Comparison of ENCODE assay signal across 29 cellular contexts in the genomic region with DNA sequence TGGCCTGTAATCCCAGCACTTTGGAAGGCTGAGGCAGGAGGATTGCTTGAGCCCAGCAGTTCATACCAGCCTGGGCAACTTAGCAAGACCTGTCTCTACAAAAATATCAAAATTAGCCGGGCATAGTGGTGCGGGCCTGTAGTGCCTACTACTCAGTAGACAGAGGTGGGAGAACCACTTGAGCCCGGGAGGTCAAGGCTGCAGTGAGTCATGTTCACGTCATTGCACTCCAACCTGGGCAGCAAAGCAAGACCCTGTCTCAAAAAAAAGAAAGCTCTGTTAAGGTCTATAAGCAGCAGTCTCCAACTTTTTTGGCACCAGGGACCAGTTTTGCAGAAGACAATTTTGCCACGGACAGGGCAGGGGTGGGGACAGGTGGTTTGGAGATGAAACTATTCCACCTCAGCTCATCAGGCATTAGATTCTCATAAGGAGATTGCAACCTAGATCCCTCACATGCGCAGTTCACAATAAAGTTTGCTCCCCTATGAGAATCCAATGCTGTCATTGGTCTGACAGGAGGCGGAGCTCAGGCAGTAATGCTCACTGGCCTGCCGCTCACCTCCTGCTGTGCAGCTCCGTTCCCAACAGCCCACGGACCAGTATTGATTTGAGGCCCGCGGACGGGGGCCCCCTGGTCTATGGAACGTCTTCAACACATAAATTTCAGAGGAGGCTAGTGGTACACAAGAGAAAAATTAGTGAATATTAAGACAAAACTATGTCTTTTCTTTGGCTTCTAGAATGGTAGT.
DNase-seq lines count a peak whose midpoint lies in the region; ATAC-seq, FAIRE-seq and TF ChIP-seq lines count a peak whose summit lies in the region.
"Had no signal": no experiment of that assay in that cellular context is flagged by ENCODE, and none has a peak within 500 bp of the region (broad histone marks: within the 10 kb centered on the region; RNA-seq: fewer than 3 reads in every experiment).

No MANE protein-coding gene starts in this region.

- TF ChIP-seq POLR2A in GM18505 (IDR thresholded peaks at IDR 0.05; ENCODE audit: borderline replicate concordance, extremely low read depth, insufficient read depth, insufficient read length), result no peak
- no peak for TF ChIP-seq POLR2A in GM12892 (IDR thresholded peaks at IDR 0.05; ENCODE audit: low read depth, low read length)

- WGBS in heart right ventricle, 2 donors, result 87 to 88% methylated on average over 14 of the region's 14 CpGs
- whole genome bisulfite sequencing in hepatocyte (ENCODE audit: low lambda C conversion rate, missing lambda C conversion rate), result 65% methylated on average over 14 of the region's 14 CpGs
- 40 to 44% methylated on average over 14 of the region's 14 CpGs for WGBS in pancreas, 2 donors

- no peak for TF ChIP-seq CTCF in heart right ventricle (IDR thresholded peaks at IDR 0.05)
- no peak for TF ChIP-seq CTCF in hepatocyte (IDR thresholded peaks at IDR 0.05; ENCODE audit: poor library complexity)
- TF ChIP-seq CTCF in pancreas (IDR thresholded peaks at IDR 0.05), result no peak

- H3K27me3 ChIP-seq in heart right ventricle (no peaks in the 10 kb centered on the region), hepatocyte (no peaks in the 10 kb centered on the region), pancreas (no peaks in the 10 kb centered on the region)
- H3K27me3 ChIP-seq: esophagus squamous epithelium, gastrocnemius medialis had no signal

- no peaks in the 10 kb centered on the region for H3K4me1 ChIP-seq in heart right ventricle
- peaks cover 23% of the 10 kb centered on the region for H3K4me1 ChIP-seq in hepatocyte (ENCODE audit: insufficient read depth)
- H3K4me1 ChIP-seq in pancreas, result no peaks in the 10 kb centered on the region
- H3K4me1 ChIP-seq: esophagus squamous epithelium, gastrocnemius medialis had no signal

- ATAC-seq in Right ventricle myocardium inferior (peak; percentile 10), heart right ventricle (no peak), pancreas (peak in 3 of 4 donors; percentile 28 to 46 (median 35)), HG02798 (IDR thresholded peaks at IDR 0.05; ENCODE audit: poor library complexity, unreplicated experiment) (no peak), GM18505 (IDR thresholded peaks at IDR 0.05; ENCODE audit: unreplicated experiment) (no peak), GM21528 (IDR thresholded peaks at IDR 0.05; ENCODE audit: low FRiP score, unreplicated experiment) (no peak)
- ATAC-seq: activated T-cell treated with anti-CD3 and anti-CD28 coated beads, Interleukin-2, amount 50 U/mL, for 72 hours; HCT116; left ventricle myocardium superior; natural killer cell; sciatic nerve; stimulated activated memory B cell treated with anti-CD40 and anti-IgM and Interleukin-4, amounts not matched to agents 10 μg/mL and 1 μg/mL and 100 μg/mL, for 72 hours had no signal

- H3K79me2 ChIP-seq in hepatocyte, result no peaks in the 10 kb centered on the region

- H3K9me2 ChIP-seq in hepatocyte (replicated peaks; ENCODE audit: insufficient read depth), result no peaks in the 10 kb centered on the region

- H3K36me3 ChIP-seq in heart right ventricle (no peaks in the 10 kb centered on the region), hepatocyte (replicated peaks; ENCODE audit: insufficient read depth, low read depth) (no peaks in the 10 kb centered on the region), pancreas (no peaks in the 10 kb centered on the region)
- H3K36me3 ChIP-seq: esophagus squamous epithelium, gastrocnemius medialis had no signal

- no peak overlapping the region for H2AFZ ChIP-seq in hepatocyte

- intact Hi-C loops in Right ventricle myocardium inferior (cut with DNase I), result loop anchor here (5.0 kb wide), 2 partner anchors 70 to 230 kb away; partner anchors contain the start of gene KLHL8
- intact Hi-C loops in heart right ventricle (cut with DNase I), result loop anchor here in 3 of 10 donors (5.0 kb wide), 3 partner anchors 70 to 85 kb away; partner anchors contain the start of gene KLHL8 (in 1 of the 3)
- intact Hi-C loops in pancreas (cut with DNase I), result loop anchor here in 2 of 3 donors (5.0 to 10.0 kb wide), 2 partner anchors 80 to 82 kb away; no protein-coding TSS in a partner anchor

- DNase-seq in Right ventricle myocardium inferior (ENCODE audit: missing footprints) (no peak), heart right ventricle (no peak), hepatocyte (ENCODE audit: low spot score) (no peak), pancreas (peak in 1 of 6 donors; percentile 18), GM12892 (ENCODE audit: insufficient read length) (no peak)
- DNase-seq: 8988T; activated CD4-positive, alpha-beta T cell treated with anti-CD3 and anti-CD28 coated beads, Interleukin-2, amount 10 ng/mL, durations not matched to agents 7 days and 5 days; activated naive CD4-positive, alpha-beta T cell treated with Interleukin-2 at 50 U/mL for 16 hours; activated T-cell treated with anti-CD3 and anti-CD28 coated beads, Interleukin-2, amount 50 U/mL, for 72 hours; CD4-positive, CD25-positive, alpha-beta regulatory T cell; dermis blood vessel endothelial cell; DMS 273 treated with DMSO at 0.1 percent for 48 hours; esophagus squamous epithelium; gastrocnemius medialis; Karpas-422; left ventricle myocardium superior; natural killer cell; NCI-H1436 treated with DMSO at 0.1 percent for 48 hours; NCI-H510A treated with DMSO at 0.1 percent for 48 hours; NK-92 treated with Interleukin-12 subunit alpha and Interleukin-12 subunit beta, amount 100 ng/mL, for 24 hours; SHP77; stimulated activated CD4-positive, alpha-beta T cell treated with anti-CD3 and anti-CD28 coated beads, Interleukin-4, amount 100 ng/mL, for 4 hours had no signal

- H4K20me1 ChIP-seq in hepatocyte (ENCODE audit: insufficient read depth, poor library complexity, severe bottlenecking), result no peaks in the 10 kb centered on the region

- peak overlapping the region; percentile 39 for H3K4me2 ChIP-seq in hepatocyte

- H3K9me3 ChIP-seq in heart right ventricle, result no peaks in the 10 kb centered on the region
- H3K9me3 ChIP-seq in hepatocyte (ENCODE audit: low read depth), result no peaks in the 10 kb centered on the region
- H3K9me3 ChIP-seq in pancreas, result no peaks in the 10 kb centered on the region
- H3K9me3 ChIP-seq: esophagus squamous epithelium, gastrocnemius medialis had no signal

- FAIRE-seq in pancreas (lab: Jason Lieb, UNC) (no peak), GM12892 (lab: Jason Lieb, UNC) (no peak)
- FAIRE-seq: G401.6 had no signal

- H3K4me3 ChIP-seq in heart right ventricle, result no peak overlapping the region
- H3K4me3 ChIP-seq in hepatocyte, result no peak overlapping the region
- H3K4me3 ChIP-seq in pancreas, result no peak overlapping the region
- H3K4me3 ChIP-seq: esophagus squamous epithelium, gastrocnemius medialis had no signal

- H3K27ac ChIP-seq in heart right ventricle (no peak overlapping the region), hepatocyte (peak overlapping the region; percentile 20), pancreas (no peak overlapping the region)
- H3K27ac ChIP-seq: esophagus squamous epithelium, gastrocnemius medialis had no signal

Comparison
In these comparisons a context has a peak if more than half of its experiments do, and no peak if none do; other contexts are left out.
1. ATAC-seq: peak in Right ventricle myocardium inferior (single experiment) and pancreas (3 of 4); none in heart right ventricle (0 of 8), HG02798 (single experiment), GM18505 (single experiment) and GM21528 (single experiment).